ENCODE assay signal across 11 cellular contexts in the genomic region with DNA sequence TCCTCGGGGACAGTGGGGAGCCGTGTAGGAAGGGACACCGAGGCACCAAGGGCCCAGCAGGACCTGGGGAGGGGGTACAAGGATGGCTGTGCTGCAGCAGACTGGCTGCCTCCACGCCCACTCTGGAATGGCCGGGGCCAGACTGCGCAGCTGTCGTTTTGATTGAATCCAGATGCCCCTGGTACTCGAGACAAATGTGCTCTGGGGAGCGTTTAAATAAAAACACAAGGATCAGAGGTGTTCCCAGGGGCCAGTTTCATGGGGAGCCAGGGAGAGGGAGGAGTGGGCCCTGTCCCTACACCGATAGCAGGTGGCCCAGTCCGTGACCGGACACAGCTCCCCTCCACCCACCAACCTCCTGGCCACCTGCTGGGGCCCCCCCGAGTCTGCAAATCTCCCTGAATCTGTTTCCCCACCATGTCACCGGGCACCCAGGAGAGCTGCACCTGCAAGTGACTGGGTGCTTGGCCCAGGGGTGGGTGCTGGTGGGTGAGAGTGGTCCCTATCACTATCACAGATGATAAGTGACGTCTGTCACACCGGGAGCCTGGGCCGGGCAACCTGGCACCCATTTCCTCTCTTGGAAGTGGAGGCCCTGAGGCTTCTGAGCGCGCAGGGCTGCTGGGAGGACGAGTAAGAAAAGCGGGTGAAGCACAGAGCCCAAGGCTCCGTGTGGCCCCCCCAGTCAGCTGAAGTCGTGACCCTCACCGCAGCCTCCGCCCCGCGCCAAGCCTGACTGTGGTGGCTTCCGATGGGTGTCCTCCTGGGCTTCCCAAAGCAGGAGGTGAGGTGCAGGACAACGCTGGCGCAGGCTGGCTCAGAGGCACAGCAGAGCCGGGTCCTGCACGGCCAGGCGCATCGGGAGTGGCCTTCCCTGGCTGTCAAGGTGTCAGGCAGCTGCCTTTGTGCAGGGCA. TPM values are rescaled to one million over a fixed set of nuclear protein-coding genes. Genes with fewer than 3 reads are reported as not detected.
A peak's percentile ranks its signal among the peaks of the same experiment; 100 is the strongest.
DNase-seq lines count a peak whose midpoint lies in the region; ATAC-seq and TF ChIP-seq lines count a peak whose summit lies in the region.
"Had no signal": no experiment of that assay in that cellular context is flagged by ENCODE, and none has a peak within 500 bp of the region (broad histone marks: within the 10 kb centered on the region; RNA-seq: fewer than 3 reads in every experiment).

No MANE protein-coding gene starts in this region.

- DNase-seq in DMS153 treated with DMSO at 0.1 percent for 48 hours (lab: John Stamatoyannopoulos, UW; ENCODE audit: unreplicated experiment) = peak; percentile 73
- peak; percentile 77 for DNase-seq in NCI-H2171 treated with DMSO at 0.1 percent for 48 hours (lab: John Stamatoyannopoulos, UW)
- DNase-seq in fibroblast of peridontal ligament (ENCODE audit: extremely low read depth) = peak; percentile 36
- DNase-seq in neural crest cell (ENCODE audit: low read depth, low spot score) = no peak
- no peak for DNase-seq in chondrocyte (ENCODE audit: low spot score)
- DNase-seq in Kasumi-1 (lab: John Stamatoyannopoulos, UW) = no peak
- DNase-seq: activated B cell treated with CpG ODN at 0.5 μM for 24 hours, foreskin keratinocyte, SW 1271 had no signal

- H3K27me3 Mint-ChIP-seq in neural crest cell (ENCODE audit: low read depth) = no peaks in the 10 kb centered on the region
- H3K27me3 Mint-ChIP-seq in chondrocyte (ENCODE audit: low read depth) = peaks cover 12% of the 10 kb centered on the region
- H3K27me3 Mint-ChIP-seq: activated B cell treated with CpG ODN at 0.5 μM for 24 hours; CD4-positive, alpha-beta memory T cell had no signal

- H3K4me1 Mint-ChIP-seq in neural crest cell (peaks cover 6% of the 10 kb centered on the region), chondrocyte (ENCODE audit: low read depth) (peaks cover 4% of the 10 kb centered on the region)

- ATAC-seq in GM19023 (IDR thresholded peaks at IDR 0.05; ENCODE audit: unreplicated experiment) = no peak
- ATAC-seq: foreskin keratinocyte had no signal

- H3K4me3 Mint-ChIP-seq in neural crest cell (no peak overlapping the region), chondrocyte (ENCODE audit: unreplicated experiment) (no peak overlapping the region)
- H3K4me3 Mint-ChIP-seq: activated B cell treated with CpG ODN at 0.5 μM for 24 hours; CD4-positive, alpha-beta memory T cell had no signal

- H3K9me3 Mint-ChIP-seq in neural crest cell (peaks cover 6% of the 10 kb centered on the region), chondrocyte (ENCODE audit: low read depth) (no peaks in the 10 kb centered on the region)
- H3K9me3 Mint-ChIP-seq: activated B cell treated with CpG ODN at 0.5 μM for 24 hours; CD4-positive, alpha-beta memory T cell had no signal

- H3K27ac Mint-ChIP-seq in neural crest cell (ENCODE audit: unreplicated experiment) (peak overlapping the region; percentile 84), chondrocyte (ENCODE audit: unreplicated experiment) (no peak overlapping the region)
- H3K27ac Mint-ChIP-seq: activated B cell treated with CpG ODN at 0.5 μM for 24 hours had no signal

- TF ChIP-seq CTCF in neural crest cell (conservative IDR thresholded peaks at IDR 0.05) (no peak), chondrocyte (IDR thresholded peaks at IDR 0.05) (no peak)

- no peaks in the 10 kb centered on the region for H3K36me3 Mint-ChIP-seq in neural crest cell (ENCODE audit: low read depth)
- H3K36me3 Mint-ChIP-seq in chondrocyte (ENCODE audit: low read depth) = no peaks in the 10 kb centered on the region
- H3K36me3 Mint-ChIP-seq: CD4-positive, alpha-beta memory T cell had no signal

RNA-seq across cellular contexts. Expression of a gene that starts 21.2 kb away (rescaled TPM):
- total RNA-seq in neural crest cell = 25.1 and 31.0 TPM in 2 replicates
- total RNA-seq in chondrocyte = 19.5 to 24.4 TPM (median 20.8 TPM) in 3 replicates

Comparison
In these comparisons a context has a peak if more than half of its experiments do, and no peak if none do; other contexts are left out.
1. DNase-seq: peak in DMS153 treated with DMSO at 0.1 percent for 48 hours (single experiment), NCI-H2171 treated with DMSO at 0.1 percent for 48 hours (single experiment) and fibroblast of peridontal ligament (single experiment); none in neural crest cell (single experiment), chondrocyte (single experiment) and Kasumi-1 (0 of 2).